ENCODE assay signal across 9 cellular contexts in the genomic region with DNA sequence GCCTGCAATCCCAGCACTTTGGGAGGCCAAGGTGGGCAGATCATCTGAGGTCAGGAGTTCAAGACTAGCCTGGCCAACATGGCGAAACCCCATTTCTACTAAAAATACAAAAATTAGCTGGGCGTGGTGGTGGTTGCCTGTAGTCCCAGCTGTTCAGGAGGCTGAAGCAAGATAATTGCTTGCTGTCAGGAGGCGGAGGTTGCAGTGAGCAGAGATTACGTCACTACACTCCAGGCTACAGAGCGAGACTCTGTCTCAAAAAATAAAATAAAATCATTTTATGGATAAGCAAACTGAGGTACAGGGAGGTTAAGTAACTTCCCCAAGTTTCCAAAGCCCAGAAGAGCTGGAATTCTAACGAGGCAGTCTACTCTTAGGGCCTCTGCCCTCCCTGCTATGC. TPM values are rescaled to one million over a fixed set of nuclear protein-coding genes. Genes with fewer than 3 reads are reported as not detected.
"Had no signal": no experiment of that assay in that cellular context is flagged by ENCODE, and none has a peak within 500 bp of the region (broad histone marks: within the 10 kb centered on the region; RNA-seq: fewer than 3 reads in every experiment).

No MANE protein-coding gene starts in this region.

RNA-seq across cellular contexts. Expression of a gene that starts 26.7 kb away (rescaled TPM):
- total RNA-seq: M059J; NCI-H460; PC-3; Peyer's patch; Right ventricle myocardium inferior; SJCRH30; SK-MEL-5; T-cell; T-helper 1 cell treated with Interleukin-12 subunit alpha and Interleukin-12 subunit beta and Interleukin-4 antibody, amounts not matched to agents 30 ng/mL and 1 ng/mL, for 36 hours had no signal
